ENCODE assay signal across 27 cellular contexts in the genomic region with DNA sequence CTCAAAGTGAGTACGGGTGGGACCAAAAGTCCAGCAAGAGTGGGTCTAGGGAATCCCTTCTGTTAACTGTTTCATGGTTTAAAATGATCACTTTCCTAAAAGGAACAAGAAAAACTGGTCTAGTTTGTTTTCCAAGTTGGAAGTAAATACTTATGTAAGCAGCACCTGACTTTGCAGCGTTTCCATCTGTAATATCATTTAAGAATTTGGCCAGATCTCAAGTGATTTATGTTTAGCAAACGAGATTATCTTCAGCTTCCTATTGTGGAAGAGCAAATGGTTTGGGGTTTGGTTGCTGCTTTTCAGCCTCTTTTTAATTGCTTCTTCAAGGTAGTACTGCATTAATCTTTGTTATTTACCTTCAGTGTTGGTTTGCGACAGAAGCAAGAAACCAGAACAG. TPM values are rescaled to one million over a fixed set of nuclear protein-coding genes. Genes with fewer than 3 reads are reported as not detected.
DNase-seq lines count a peak whose midpoint lies in the region; ATAC-seq and TF ChIP-seq lines count a peak whose summit lies in the region.
"Had no signal": no experiment of that assay in that cellular context is flagged by ENCODE, and none has a peak within 500 bp of the region (broad histone marks: within the 10 kb centered on the region; RNA-seq: fewer than 3 reads in every experiment).

No MANE protein-coding gene starts in this region.

- TF ChIP-seq CTCF in foreskin keratinocyte (conservative IDR thresholded peaks at IDR 0.05): no peak

- no peak overlapping the region for H3K27ac Mint-ChIP-seq in T-helper 2 cell treated with Interferon-gamma antibody and Interleukin-4, amounts not matched to agents 5 μg/mL and 100 μg/mL, for 36 hours
- H3K27ac Mint-ChIP-seq: activated T-cell treated with anti-CD3 and anti-CD28 coated beads, Interleukin-2, amount 50 U/mL, for 24 hours; IgD-negative memory B cell; naive B cell had no signal

- no peaks in the 10 kb centered on the region for H3K36me3 ChIP-seq in skeletal muscle tissue (ENCODE audit: control insufficient read depth in 3 of 3, insufficient read depth in 3 of 3, low read length in 3 of 3)
- H3K36me3 ChIP-seq: BE2C, ovary, SJCRH30, vagina had no signal

- H3K27ac ChIP-seq in skeletal muscle tissue (ENCODE audit: low read depth, low read length): peak overlapping the region; percentile 49
- H3K27ac ChIP-seq in foreskin keratinocyte: no peak overlapping the region
- H3K27ac ChIP-seq: A549, dorsolateral prefrontal cortex, ovary, SJCRH30, vagina had no signal

- peak; percentile 23 for ATAC-seq in esophagus mucosa
- ATAC-seq in foreskin keratinocyte: no peak
- ATAC-seq: A549 had no signal

- H3K4me1 Mint-ChIP-seq in T-helper 2 cell treated with Interferon-gamma antibody and Interleukin-4, amounts not matched to agents 5 μg/mL and 100 μg/mL, for 36 hours (ENCODE audit: low read depth): no peaks in the 10 kb centered on the region
- H3K4me1 Mint-ChIP-seq: IgD-negative memory B cell, naive B cell had no signal

- no peaks in the 10 kb centered on the region for H3K27me3 ChIP-seq in skeletal muscle tissue (ENCODE audit: control insufficient read depth in 3 of 3, insufficient read depth in 3 of 3, low read length in 3 of 3)
- no peaks in the 10 kb centered on the region for H3K27me3 ChIP-seq in foreskin keratinocyte
- H3K27me3 ChIP-seq: BE2C, ovary, SJCRH30, vagina had no signal

- H3K4me1 ChIP-seq in skeletal muscle tissue (ENCODE audit: control insufficient read depth in 3 of 3, insufficient read depth in 3 of 3, low read length in 3 of 3) (peaks cover 8 to 51% (median 30%) of the 10 kb centered on the region in 3 donors), foreskin keratinocyte (peaks cover 16% of the 10 kb centered on the region)
- H3K4me1 ChIP-seq: A549, SJCRH30, vagina had no signal

- H3K9me3 Mint-ChIP-seq in T-helper 2 cell treated with Interferon-gamma antibody and Interleukin-4, amounts not matched to agents 5 μg/mL and 100 μg/mL, for 36 hours: no peaks in the 10 kb centered on the region
- H3K9me3 Mint-ChIP-seq: activated T-cell treated with anti-CD3 and anti-CD28 coated beads, Interleukin-2, amount 50 U/mL, for 24 hours; IgD-negative memory B cell had no signal

- peaks cover 11% of the 10 kb centered on the region for H3K27me3 Mint-ChIP-seq in T-helper 2 cell treated with Interferon-gamma antibody and Interleukin-4, amounts not matched to agents 5 μg/mL and 100 μg/mL, for 36 hours (ENCODE audit: low read depth)
- H3K27me3 Mint-ChIP-seq: IgD-negative memory B cell had no signal

- H3K36me3 Mint-ChIP-seq in T-helper 2 cell treated with Interferon-gamma antibody and Interleukin-4, amounts not matched to agents 5 μg/mL and 100 μg/mL, for 36 hours (ENCODE audit: low read depth): no peaks in the 10 kb centered on the region
- H3K36me3 Mint-ChIP-seq: IgD-negative memory B cell, naive B cell had no signal

- H3K4me3 Mint-ChIP-seq in T-helper 2 cell treated with Interferon-gamma antibody and Interleukin-4, amounts not matched to agents 5 μg/mL and 100 μg/mL, for 36 hours: no peak overlapping the region
- H3K4me3 Mint-ChIP-seq: activated T-cell treated with anti-CD3 and anti-CD28 coated beads, Interleukin-2, amount 50 U/mL, for 24 hours; IgD-negative memory B cell; naive B cell had no signal

- peak overlapping the region in 2 of 3 donors; percentile 8 to 30 for H3K4me3 ChIP-seq in skeletal muscle tissue (ENCODE audit: low read length in 3 of 3)
- H3K4me3 ChIP-seq: A549, dorsolateral prefrontal cortex, ovary, SJCRH30, vagina had no signal

- peak overlapping the region in 2 of 3 donors; percentile 27 to 54 for H3K9ac ChIP-seq in skeletal muscle tissue (ENCODE audit: low read depth in 1 of 3, low read length in 3 of 3)

- H3K9me3 ChIP-seq in skeletal muscle tissue (ENCODE audit: control insufficient read depth in 3 of 3, low read length in 3 of 3): no peaks in the 10 kb centered on the region
- H3K9me3 ChIP-seq: A549, BE2C, ovary, SJCRH30, vagina had no signal

- peak; percentile 31 for DNase-seq in NCI-H510A treated with DMSO at 0.1 percent for 48 hours (lab: John Stamatoyannopoulos, UW)
- DNase-seq in NCI-H510A (lab: John Stamatoyannopoulos, UW): no peak
- DNase-seq in NCI-H774 (lab: John Stamatoyannopoulos, UW): peak; percentile 5
- no peak for DNase-seq in T-helper 2 cell treated with Interferon-gamma antibody and Interleukin-4, amounts not matched to agents 5 μg/mL and 100 μg/mL, for 36 hours (ENCODE audit: low spot score)
- DNase-seq in cortex of kidney (lab: John Stamatoyannopoulos, UW): no peak
- no peak for DNase-seq in foreskin keratinocyte
- DNase-seq: activated CD4-positive, CD25-positive, alpha-beta regulatory T cell; activated naive CD4-positive, alpha-beta T cell; activated T-cell treated with anti-CD3 and anti-CD28 coated beads, Interleukin-2, amount 50 U/mL, for 24 hours; amygdala; BE2C; dorsolateral prefrontal cortex; foreskin melanocyte; kidney; MM.1S; naive B cell; NCI-H1694; NCI-H446 treated with DMSO at 0.1 percent for 48 hours; ovary; SJCRH30 had no signal

RNA-seq across cellular contexts. Expression of a gene that starts 50.4 kb away (rescaled TPM):
- 43.6 TPM for total RNA-seq in esophagus mucosa
- 15.1 TPM for total RNA-seq in skeletal muscle tissue
- total RNA-seq in foreskin keratinocyte: 17.0 and 19.1 TPM in 2 replicates
- polyA plus RNA-seq in foreskin keratinocyte: 0.93 and 1.3 TPM in 2 replicates
- total RNA-seq: OCI-LY7; T-helper 1 cell treated with Interleukin-12 subunit alpha and Interleukin-12 subunit beta and Interleukin-4 antibody, amounts not matched to agents 30 ng/mL and 1 ng/mL, for 36 hours had no signal
- polyA plus RNA-seq: IgD-negative memory B cell had no signal

Comparison
In these comparisons a context has a peak if more than half of its experiments do, and no peak if none do; other contexts are left out.
1. DNase-seq: peak in NCI-H510A treated with DMSO at 0.1 percent for 48 hours (single experiment) and NCI-H774 (single experiment); none in NCI-H510A (single experiment), T-helper 2 cell treated with Interferon-gamma antibody and Interleukin-4, amounts not matched to agents 5 μg/mL and 100 μg/mL, for 36 hours (single experiment), cortex of kidney (single experiment) and foreskin keratinocyte (0 of 2).